ENCODE assay signal across 8 cellular contexts in genomic region chr7:100472854-100473499, GRCh38. TPM values are rescaled to one million over a fixed set of nuclear protein-coding genes. Genes with fewer than 3 reads are reported as not detected.
DNase-seq lines count a peak whose midpoint lies in the region; TF ChIP-seq lines count a peak whose summit lies in the region.

No MANE protein-coding gene starts in this region.

- peaks cover 14% of the 10 kb centered on the region for H3K36me3 ChIP-seq in mucosa of stomach (ENCODE audit: control insufficient read depth, insufficient read depth, low read length)

- CTCF ChIA-PET in AG04450 (lab: Charles Lee): interaction anchor here (0.6 to 1.9 kb wide), 3 partner anchors 10 to 27 kb away, joined by 4 to 10 read pairs (median 4); no protein-coding TSS in a partner anchor

- peaks cover 40% of the 10 kb centered on the region for H3K4me1 ChIP-seq in mucosa of stomach (ENCODE audit: control insufficient read depth, insufficient read depth, low read length)

- H3K27ac ChIP-seq in AG04450 (ENCODE audit: low read depth, low read length): peak overlapping the region; percentile 57

- H3K27me3 ChIP-seq in AG04450 (ENCODE audit: control insufficient read depth, insufficient read depth, low read length) (no peaks in the 10 kb centered on the region), mucosa of stomach (ENCODE audit: control insufficient read depth, insufficient read depth, low read length) (no peaks in the 10 kb centered on the region)

- peak overlapping the region; percentile 31 for H3K9ac ChIP-seq in mucosa of stomach (ENCODE audit: low read length)

- DNase-seq in AG04450 (ENCODE audit: low read depth, low spot score): no peak
- DNase-seq in HK-2 (ENCODE audit: unreplicated experiment): peak; percentile 27
- peak; percentile 81 to 89 for DNase-seq in cardiac fibroblast (ENCODE audit: low read depth in 2 of 2)
- no peak for DNase-seq in medulla oblongata (ENCODE audit: extremely low spot score)
- DNase-seq in NCI-H774 (lab: John Stamatoyannopoulos, UW): no peak
- DNase-seq in NCI-H1105 (lab: John Stamatoyannopoulos, UW): no peak
- DNase-seq in NCI-H2196 (lab: John Stamatoyannopoulos, UW; ENCODE audit: unreplicated experiment): no peak

- H3K9me3 ChIP-seq in AG04450 (ENCODE audit: control insufficient read depth, insufficient read depth, low read length) (no peaks in the 10 kb centered on the region; the same call in 1 of the 2 replicates), mucosa of stomach (ENCODE audit: control insufficient read depth, low read length) (no peaks in the 10 kb centered on the region)

- POLR2A ChIA-PET in AG04450 (lab: Yijun Ruan, JAX): no interaction called here

- no peak overlapping the region for H3K4me3 ChIP-seq in AG04450 (ENCODE audit: low read depth, low read length)
- H3K4me3 ChIP-seq in cardiac fibroblast (replicated peaks in 1 of 2; ENCODE audit: low read depth in 2 of 2, low read length in 2 of 2): peak overlapping the region; percentile 2 to 8
- no peak overlapping the region for H3K4me3 ChIP-seq in mucosa of stomach (ENCODE audit: low read length)

- TF ChIP-seq CTCF in AG04450 (IDR thresholded peaks at IDR 0.05; ENCODE audit: low read depth, low read length) (no peak), cardiac fibroblast (IDR thresholded peaks at IDR 0.05; ENCODE audit: low read depth, low read length) (no peak)

RNA-seq across cellular contexts. Expression of gene TSC22D4, which starts 6.0 kb away (rescaled TPM):
- 10.2 and 11.3 TPM in 2 replicates for polyA plus RNA-seq in AG04450 (2011; rRNA removed)
- 9.5 and 10.8 TPM in 2 replicates for polyA minus RNA-seq in AG04450 (2011; rRNA and poly(A)+ RNA removed)

RNA-seq across cellular contexts. Expression of gene SPACDR, which starts 8.9 kb away (rescaled TPM):
- polyA plus RNA-seq in AG04450 (2011; rRNA removed): 0.76 and 1.3 TPM in 2 replicates
- 0.32 and 0.43 TPM in 2 replicates for polyA minus RNA-seq in AG04450 (2011; rRNA and poly(A)+ RNA removed)

RNA-seq across cellular contexts. Expression of gene NYAP1, which starts 10.8 kb away (rescaled TPM):
- 0.35 and 0.38 TPM in 2 replicates for polyA plus RNA-seq in AG04450 (2011; rRNA removed)
- 0.14 and 0.17 TPM in 2 replicates for polyA minus RNA-seq in AG04450 (2011; rRNA and poly(A)+ RNA removed)

RNA-seq across cellular contexts. Expression of gene PPP1R35, which starts 36.7 kb away (rescaled TPM):
- polyA plus RNA-seq in AG04450 (2011; rRNA removed): 7.5 and 11.8 TPM in 2 replicates
- 6.5 and 8.6 TPM in 2 replicates for polyA minus RNA-seq in AG04450 (2011; rRNA and poly(A)+ RNA removed)

RNA-seq across cellular contexts. Expression of gene MEPCE, which starts 43.3 kb away (rescaled TPM):
- 9.1 and 10.1 TPM in 2 replicates for polyA plus RNA-seq in AG04450 (2011; rRNA removed)
- 15.6 and 19.4 TPM in 2 replicates for polyA minus RNA-seq in AG04450 (2011; rRNA and poly(A)+ RNA removed)

Comparison
In these comparisons a context has a peak if more than half of its experiments do, and no peak if none do; other contexts are left out.
1. DNase-seq: peak in HK-2 (single experiment) and cardiac fibroblast (2 of 2); none in AG04450 (single experiment), medulla oblongata (single experiment), NCI-H774 (single experiment), NCI-H1105 (single experiment) and NCI-H2196 (single experiment).
2. H3K4me3 ChIP-seq: peak in cardiac fibroblast (2 of 2); none in AG04450 (single experiment) and mucosa of stomach (single experiment).